In the genomic region with DNA sequence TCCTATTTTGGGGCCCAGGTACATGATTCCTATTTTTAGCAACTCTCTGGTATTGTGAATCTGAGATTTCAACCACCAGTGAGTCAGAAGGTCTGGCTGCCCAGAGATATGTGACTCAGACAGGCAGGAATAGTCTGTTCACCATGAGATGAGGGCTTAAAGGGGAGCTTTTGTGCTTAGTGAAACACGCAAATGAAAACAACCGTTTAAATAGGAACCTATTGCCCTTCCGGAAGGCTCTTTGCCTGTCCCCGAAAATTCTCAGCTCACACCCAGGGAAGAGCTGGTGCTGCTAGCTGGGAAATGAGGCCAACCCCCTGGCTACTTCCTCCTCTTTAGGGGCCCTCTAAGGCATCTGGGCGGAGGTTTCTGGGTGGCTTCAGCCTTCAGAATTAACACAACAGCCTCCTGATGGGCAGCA, we compare ENCODE assay signal across 7 cellular contexts.
DNase-seq lines count a peak whose midpoint lies in the region; ATAC-seq and TF ChIP-seq lines count a peak whose summit lies in the region.

No MANE protein-coding gene starts in this region.

- H3K9me3 Mint-ChIP-seq in stimulated activated effector memory CD8-positive, alpha-beta T cell treated with anti-CD3 and anti-CD28 coated beads, Interleukin-12 subunit alpha, Interleukin-12 subunit beta, amount 100 ng/mL, for 72 hours, result no peaks in the 10 kb centered on the region
- H3K9me3 Mint-ChIP-seq in activated T-helper 2 cell treated with anti-CD3 and anti-CD28 coated beads, Interferon-gamma antibody, Interleukin-2, Interleukin-4, amounts not matched to agents 10 μg/mL and 5 μg/mL and 100 μg/mL, durations not matched to agents 14 hours and 24 hours and 36 hours, result no peaks in the 10 kb centered on the region

- ATAC-seq in GM18867 (IDR thresholded peaks at IDR 0.05; ENCODE audit: unreplicated experiment) (peak; percentile 91), HG02938 (IDR thresholded peaks at IDR 0.05; ENCODE audit: unreplicated experiment) (peak; percentile 90)
- peak; percentile 83 for ATAC-seq in stimulated activated effector memory CD8-positive, alpha-beta T cell treated with anti-CD3 and anti-CD28 coated beads, Interleukin-12 subunit alpha, Interleukin-12 subunit beta, amount 100 ng/mL, for 72 hours

- no peaks in the 10 kb centered on the region for H3K4me1 Mint-ChIP-seq in stimulated activated effector memory CD8-positive, alpha-beta T cell treated with anti-CD3 and anti-CD28 coated beads, Interleukin-12 subunit alpha, Interleukin-12 subunit beta, amount 100 ng/mL, for 72 hours
- H3K4me1 Mint-ChIP-seq in activated T-helper 2 cell treated with anti-CD3 and anti-CD28 coated beads, Interferon-gamma antibody, Interleukin-2, Interleukin-4, amounts not matched to agents 10 μg/mL and 5 μg/mL and 100 μg/mL, durations not matched to agents 14 hours and 24 hours and 36 hours (ENCODE audit: low read depth), result peaks cover 6% of the 10 kb centered on the region

- intact Hi-C loops in activated T-helper 2 cell treated with anti-CD3 and anti-CD28 coated beads, Interferon-gamma antibody, Interleukin-2, Interleukin-4, amounts not matched to agents 10 μg/mL and 5 μg/mL and 100 μg/mL, durations not matched to agents 14 hours and 24 hours and 36 hours (cut with micrococcal nuclease), result no loop called here

- H3K27me3 Mint-ChIP-seq in activated T-helper 2 cell treated with anti-CD3 and anti-CD28 coated beads, Interferon-gamma antibody, Interleukin-2, Interleukin-4, amounts not matched to agents 10 μg/mL and 5 μg/mL and 100 μg/mL, durations not matched to agents 14 hours and 24 hours and 36 hours (ENCODE audit: low read depth), result peaks cover 4% of the 10 kb centered on the region

- no peak for TF ChIP-seq CTCF in fibroblast of villous mesenchyme (IDR thresholded peaks at IDR 0.05; ENCODE audit: insufficient read depth, low read depth, low read length)

- no peak overlapping the region for H3K27ac Mint-ChIP-seq in stimulated activated effector memory CD8-positive, alpha-beta T cell treated with anti-CD3 and anti-CD28 coated beads, Interleukin-12 subunit alpha, Interleukin-12 subunit beta, amount 100 ng/mL, for 72 hours
- H3K27ac Mint-ChIP-seq in activated T-helper 2 cell treated with anti-CD3 and anti-CD28 coated beads, Interferon-gamma antibody, Interleukin-2, Interleukin-4, amounts not matched to agents 10 μg/mL and 5 μg/mL and 100 μg/mL, durations not matched to agents 14 hours and 24 hours and 36 hours, result no peak overlapping the region

- H3K4me3 ChIP-seq in fibroblast of villous mesenchyme (ENCODE audit: low read depth, low read length), result no peak overlapping the region

- H3K4me3 Mint-ChIP-seq in stimulated activated effector memory CD8-positive, alpha-beta T cell treated with anti-CD3 and anti-CD28 coated beads, Interleukin-12 subunit alpha, Interleukin-12 subunit beta, amount 100 ng/mL, for 72 hours, result no peak overlapping the region
- no peak overlapping the region for H3K4me3 Mint-ChIP-seq in activated T-helper 2 cell treated with anti-CD3 and anti-CD28 coated beads, Interferon-gamma antibody, Interleukin-2, Interleukin-4, amounts not matched to agents 10 μg/mL and 5 μg/mL and 100 μg/mL, durations not matched to agents 14 hours and 24 hours and 36 hours (ENCODE audit: low read depth)

- H3K36me3 Mint-ChIP-seq in stimulated activated effector memory CD8-positive, alpha-beta T cell treated with anti-CD3 and anti-CD28 coated beads, Interleukin-12 subunit alpha, Interleukin-12 subunit beta, amount 100 ng/mL, for 72 hours, result no peaks in the 10 kb centered on the region
- no peaks in the 10 kb centered on the region for H3K36me3 Mint-ChIP-seq in activated T-helper 2 cell treated with anti-CD3 and anti-CD28 coated beads, Interferon-gamma antibody, Interleukin-2, Interleukin-4, amounts not matched to agents 10 μg/mL and 5 μg/mL and 100 μg/mL, durations not matched to agents 14 hours and 24 hours and 36 hours (ENCODE audit: low read depth)

- DNase-seq in RPMI7951 (ENCODE audit: low read depth), result peak; percentile 97
- DNase-seq in fibroblast of villous mesenchyme (ENCODE audit: low read depth), result peak; percentile 98
- DNase-seq in stimulated activated effector memory CD8-positive, alpha-beta T cell treated with anti-CD3 and anti-CD28 coated beads, Interleukin-12 subunit alpha, Interleukin-12 subunit beta, amount 100 ng/mL, for 72 hours (ENCODE audit: low spot score in 2 of 2), result no peak
- no peak for DNase-seq in activated T-helper 2 cell treated with anti-CD3 and anti-CD28 coated beads, Interferon-gamma antibody, Interleukin-2, Interleukin-4, amounts not matched to agents 10 μg/mL and 5 μg/mL and 100 μg/mL, durations not matched to agents 14 hours and 24 hours and 36 hours (ENCODE audit: low spot score)
- no peak for DNase-seq in inferior parietal cortex (ENCODE audit: extremely low spot score)

Comparison
In these comparisons a context has a peak if more than half of its experiments do, and no peak if none do; other contexts are left out.
1. DNase-seq: peak in RPMI7951 (single experiment) and fibroblast of villous mesenchyme (single experiment); none in stimulated activated effector memory CD8-positive, alpha-beta T cell treated with anti-CD3 and anti-CD28 coated beads, Interleukin-12 subunit alpha, Interleukin-12 subunit beta, amount 100 ng/mL, for 72 hours (0 of 2), activated T-helper 2 cell treated with anti-CD3 and anti-CD28 coated beads, Interferon-gamma antibody, Interleukin-2, Interleukin-4, amounts not matched to agents 10 μg/mL and 5 μg/mL and 100 μg/mL, durations not matched to agents 14 hours and 24 hours and 36 hours (single experiment) and inferior parietal cortex (single experiment).
2. Peak in every context shown above with its lines, with median percentiles within 50 percentile points of each other: ATAC-seq.